ENCODE assay signal across 1 cellular context in genomic region chr16:77211880-77212735, GRCh38.
A peak's percentile ranks its signal among the peaks of the same experiment; 100 is the strongest.
TF ChIP-seq lines count a peak whose summit lies in the region.

No MANE protein-coding gene starts in this region.

TF ChIP-seq in K562, 482 proteins besides CTCF, POLR2A, EP300 and RAD21 (continued from another document and continues in another):
- TF ChIP-seq ZNF407 (IDR thresholded peaks at IDR 0.05; ENCODE audit: low read depth) (no peak), ZNF551 (CRISPR knock-in tag; IDR thresholded peaks at IDR 0.05) (no peak), ZNF347 (CRISPR knock-in tag; IDR thresholded peaks at IDR 0.05; ENCODE audit: low read depth) (no peak), FOXA1 (IDR thresholded peaks at IDR 0.05; ENCODE audit: borderline replicate concordance) (no peak), CREB5 (CRISPR knock-in tag; IDR thresholded peaks at IDR 0.05) (no peak), SAFB2 (IDR thresholded peaks at IDR 0.05; ENCODE audit: borderline replicate concordance, low read depth, low read length, severe bottlenecking) (no peak), PRMT5 (CRISPR knock-in tag; IDR thresholded peaks at IDR 0.05) (no peak), POLR2G (IDR thresholded peaks at IDR 0.05; ENCODE audit: low read depth, low read length) (peak; percentile 58), ZNF445 (CRISPR knock-in tag; IDR thresholded peaks at IDR 0.05; ENCODE audit: low read depth) (no peak), RB1 (IDR thresholded peaks at IDR 0.05; ENCODE audit: low read depth) (peak; percentile 27; the same call in 1 of the 2 replicates), SP1 (CRISPR knock-in tag; IDR thresholded peaks at IDR 0.05) (0 out of 2 replicates have a peak, but pooled peaks have one; percentile 3), RBM22 (IDR thresholded peaks at IDR 0.05; ENCODE audit: low read depth, low read length, poor library complexity, severe bottlenecking) (no peak), CUX1 (CRISPR knock-in tag; IDR thresholded peaks at IDR 0.05) (no peak), KAT2B (IDR thresholded peaks at IDR 0.05; ENCODE audit: low read depth, low read length) (no peak), SREBF1 (IDR thresholded peaks at IDR 0.05; ENCODE audit: borderline replicate concordance, low read depth, low read length) (no peak), DPF2 (IDR thresholded peaks at IDR 0.05) (no peak), E2F3 (CRISPR knock-in tag; IDR thresholded peaks at IDR 0.05) (no peak), NRF1 (conservative IDR thresholded peaks at IDR 0.05 in 1 of 2, IDR thresholded peaks at IDR 0.05 in 1 of 2) (no peak; a peak in 1 of 4 replicates), E2F6 (IDR thresholded peaks at IDR 0.05; ENCODE audit: borderline replicate concordance in 1 of 2, extremely low read depth in 1 of 2, insufficient read depth in 1 of 2, insufficient read length in 1 of 2, low read depth in 1 of 2, low read length in 1 of 2, poor library complexity in 1 of 2, severe bottlenecking in 1 of 2) (peak; percentile 55 to 77), KLF10 (CRISPR knock-in tag; IDR thresholded peaks at IDR 0.05) (no peak), LEF1 (IDR thresholded peaks at IDR 0.05) (no peak), ZNF584 (CRISPR knock-in tag; IDR thresholded peaks at IDR 0.05; ENCODE audit: low read depth) (no peak), BRCA1 (IDR thresholded peaks at IDR 0.05) (no peak), BRCA1 (CRISPR knock-in tag; IDR thresholded peaks at IDR 0.05) (no peak), ZSCAN32 (CRISPR knock-in tag; IDR thresholded peaks at IDR 0.05) (no peak), PRPF4 (IDR thresholded peaks at IDR 0.05; ENCODE audit: insufficient read depth, low read depth, low read length, poor library complexity, severe bottlenecking) (no peak), ZFP1 (CRISPR knock-in tag; IDR thresholded peaks at IDR 0.05) (no peak), ARID2 (IDR thresholded peaks at IDR 0.05) (no peak), TRIM28 (IDR thresholded peaks at IDR 0.05) (no peak), EWSR1 (IDR thresholded peaks at IDR 0.05; ENCODE audit: borderline replicate concordance, low read depth, partially characterized antibody) (no peak), PBX2 (CRISPR knock-in tag; IDR thresholded peaks at IDR 0.05; ENCODE audit: low read depth) (no peak), PBX2 (tag; conservative IDR thresholded peaks at IDR 0.05; ENCODE audit: low read depth) (no peak), ZKSCAN1 (IDR thresholded peaks at IDR 0.05; ENCODE audit: low read depth, low read length) (no peak)
- TF ChIP-seq, protein P1, sequence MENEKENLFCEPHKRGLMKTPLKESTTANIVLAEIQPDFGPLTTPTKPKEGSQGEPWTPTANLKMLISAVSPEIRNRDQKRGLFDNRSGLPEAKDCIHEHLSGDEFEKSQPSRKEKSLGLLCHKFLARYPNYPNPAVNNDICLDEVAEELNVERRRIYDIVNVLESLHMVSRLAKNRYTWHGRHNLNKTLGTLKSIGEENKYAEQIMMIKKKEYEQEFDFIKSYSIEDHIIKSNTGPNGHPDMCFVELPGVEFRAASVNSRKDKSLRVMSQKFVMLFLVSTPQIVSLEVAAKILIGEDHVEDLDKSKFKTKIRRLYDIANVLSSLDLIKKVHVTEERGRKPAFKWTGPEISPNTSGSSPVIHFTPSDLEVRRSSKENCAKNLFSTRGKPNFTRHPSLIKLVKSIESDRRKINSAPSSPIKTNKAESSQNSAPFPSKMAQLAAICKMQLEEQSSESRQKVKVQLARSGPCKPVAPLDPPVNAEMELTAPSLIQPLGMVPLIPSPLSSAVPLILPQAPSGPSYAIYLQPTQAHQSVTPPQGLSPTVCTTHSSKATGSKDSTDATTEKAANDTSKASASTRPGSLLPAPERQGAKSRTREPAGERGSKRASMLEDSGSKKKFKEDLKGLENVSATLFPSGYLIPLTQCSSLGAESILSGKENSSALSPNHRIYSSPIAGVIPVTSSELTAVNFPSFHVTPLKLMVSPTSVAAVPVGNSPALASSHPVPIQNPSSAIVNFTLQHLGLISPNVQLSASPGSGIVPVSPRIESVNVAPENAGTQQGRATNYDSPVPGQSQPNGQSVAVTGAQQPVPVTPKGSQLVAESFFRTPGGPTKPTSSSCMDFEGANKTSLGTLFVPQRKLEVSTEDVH (IDR thresholded peaks at IDR 0.05; ENCODE audit: low read depth, partially characterized antibody), result no peak
